ENCODE assay signal across 10 cellular contexts in the genomic region with DNA sequence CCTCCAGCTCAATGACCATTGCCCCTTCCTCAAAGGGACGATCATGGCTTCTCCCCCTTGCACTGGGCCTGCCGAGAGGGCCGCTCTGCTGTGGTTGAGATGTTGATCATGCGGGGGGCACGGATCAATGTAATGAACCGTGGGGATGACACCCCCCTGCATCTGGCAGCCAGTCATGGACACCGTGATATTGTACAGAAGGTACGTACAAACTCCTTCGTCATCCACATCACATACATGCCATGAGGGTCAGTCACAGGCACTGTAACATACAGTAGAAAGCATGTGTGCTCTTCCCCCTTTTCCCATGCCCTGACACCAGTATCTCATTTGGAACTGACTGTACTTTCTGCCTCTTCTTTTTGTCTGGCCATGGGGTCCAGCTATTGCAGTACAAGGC. TPM values are rescaled to one million over a fixed set of nuclear protein-coding genes. Genes with fewer than 3 reads are reported as not detected.
DNase-seq lines count a peak whose midpoint lies in the region; ATAC-seq and TF ChIP-seq lines count a peak whose summit lies in the region.
"Had no signal": no experiment of that assay in that cellular context is flagged by ENCODE, and none has a peak within 500 bp of the region (broad histone marks: within the 10 kb centered on the region; RNA-seq: fewer than 3 reads in every experiment).

No MANE protein-coding gene starts in this region.

- in situ Hi-C loops in Panc1 (cut with HindIII; ENCODE audit: low pct_unique_long_range_greater_than_20kb, low sequenced_read_pairs), result no loop called here

- peak overlapping the region; percentile 52 for H3K27ac ChIP-seq in CD4-positive, alpha-beta memory T cell (ENCODE audit: low read depth, low read length)
- peak overlapping the region; percentile 98 for H3K27ac ChIP-seq in Panc1 (ENCODE audit: low read length)
- H3K27ac ChIP-seq in epithelial cell of prostate, result peak overlapping the region; percentile 90
- peak overlapping the region; percentile 93 to 95 for H3K27ac ChIP-seq in prostate gland

- H3K4me3 Mint-ChIP-seq in CD4-positive, alpha-beta memory T cell, result peak overlapping the region in 1 of 8 donors; percentile 8

- H3K36me3 ChIP-seq in CD4-positive, alpha-beta memory T cell (ENCODE audit: insufficient read depth, low read length), result peaks cover 37% of the 10 kb centered on the region
- H3K36me3 ChIP-seq in Panc1 (ENCODE audit: control insufficient read depth, insufficient read depth, low read length), result peaks cover 29% of the 10 kb centered on the region
- H3K36me3 ChIP-seq in prostate gland, result peaks cover 5 to 32% of the 10 kb centered on the region in 2 donors

- no peak overlapping the region for H3K4me3 ChIP-seq in CD4-positive, alpha-beta memory T cell (ENCODE audit: low read length in 2 of 2)
- H3K4me3 ChIP-seq in Panc1 (ENCODE audit: low read depth in 2 of 2, low read length in 2 of 2) (no peak overlapping the region), prostate gland (no peak overlapping the region)

- H3K9me3 ChIP-seq in CD4-positive, alpha-beta memory T cell (ENCODE audit: control insufficient read depth in 1 of 2, low read length in 2 of 2), result no peaks in the 10 kb centered on the region
- H3K9me3 ChIP-seq in Panc1 (ENCODE audit: control insufficient read depth, insufficient read depth, low read depth, low read length) (no peaks in the 10 kb centered on the region), prostate gland (no peaks in the 10 kb centered on the region)

- POLR2A ChIA-PET in CD4-positive, alpha-beta memory T cell (lab: Charles Lee; ENCODE audit: partially characterized antibody), result interaction anchor here (1.8 to 9.6 kb wide), 3 partner anchors 10 to 76 kb away, joined by 7 to 172 read pairs (median 132); a partner anchor contains a TSS
- POLR2A ChIA-PET in Panc1 (lab: Charles Lee), result interaction anchor here (0.7 kb wide), 1 partner anchor 760 kb away, joined by 5 read pairs; no protein-coding TSS in a partner anchor

- H3K9me3 Mint-ChIP-seq in CD4-positive, alpha-beta memory T cell, result no peaks in the 10 kb centered on the region

- TF ChIP-seq CTCF in Panc1 (IDR thresholded peaks at IDR 0.05) (no peak), prostate gland (IDR thresholded peaks at IDR 0.05) (no peak)

- 89% methylated on average over 9 of the region's 9 CpGs for WGBS in prostate gland

- intact Hi-C loops in CD4-positive, alpha-beta memory T cell (cut with micrococcal nuclease), result no loop called here
- intact Hi-C loops in Panc1 (cut with micrococcal nuclease; ENCODE audit: unreplicated experiment), result loop anchor here (10.0 kb wide), 1 partner anchor 233 kb away; no protein-coding TSS in a partner anchor
- intact Hi-C loops in prostate gland (cut with DNase I), result no loop called here

- no peak for TF ChIP-seq POLR2A in prostate gland (IDR thresholded peaks at IDR 0.05)

- peaks cover 12 to 46% of the 10 kb centered on the region in 2 donors for H3K36me3 Mint-ChIP-seq in CD4-positive, alpha-beta memory T cell

- DNase-seq in CD4-positive, alpha-beta memory T cell, result peak in 1 of 5 donors; percentile 18
- DNase-seq in Panc1 (ENCODE audit: low read depth, low spot score) (no peak), epithelial cell of prostate (ENCODE audit: low read depth, low spot score) (no peak), prostate gland (ENCODE audit: low spot score) (no peak), DMS53 (lab: John Stamatoyannopoulos, UW) (no peak), COLO668 (lab: John Stamatoyannopoulos, UW; ENCODE audit: unreplicated experiment) (no peak)
- DNase-seq in central memory CD4-positive, alpha-beta T cell, result no peak
- DNase-seq: NCI-H2227 treated with DMSO at 0.1 percent for 48 hours had no signal

- BruUV-seq in Panc1 (replicated peaks; lab: Mats Ljungman, UMichigan), result no TSS peak

- H3K27me3 Mint-ChIP-seq in CD4-positive, alpha-beta memory T cell, result no peaks in the 10 kb centered on the region

- ATAC-seq in Panc1, result no peak
- no peak for ATAC-seq in HG03135 (IDR thresholded peaks at IDR 0.05; ENCODE audit: unreplicated experiment)
- ATAC-seq: sciatic nerve had no signal

- H3K27me3 ChIP-seq in CD4-positive, alpha-beta memory T cell (ENCODE audit: insufficient read depth, low read length), result no peaks in the 10 kb centered on the region
- no peaks in the 10 kb centered on the region for H3K27me3 ChIP-seq in Panc1 (ENCODE audit: control insufficient read depth, insufficient read depth, low read length)
- H3K27me3 ChIP-seq in prostate gland (replicated peaks; ENCODE audit: insufficient read depth), result no peaks in the 10 kb centered on the region

- CTCF ChIA-PET in CD4-positive, alpha-beta memory T cell (lab: Charles Lee; ENCODE audit: partially characterized antibody), result interaction anchor here (1.3 to 7.6 kb wide), 6 partner anchors 11 to 229 kb away, joined by 4 to 109 read pairs (median 7); a partner anchor contains a TSS
- CTCF ChIA-PET in Panc1 (lab: Charles Lee), result no interaction called here

- H3K27ac Mint-ChIP-seq in CD4-positive, alpha-beta memory T cell, result peak overlapping the region in 4 of 7 donors; percentile 62 to 95 (median 86)

- H3K4me1 ChIP-seq in CD4-positive, alpha-beta memory T cell (ENCODE audit: insufficient read depth, low read length), result peaks cover 70% of the 10 kb centered on the region
- H3K4me1 ChIP-seq in Panc1 (ENCODE audit: control insufficient read depth, insufficient read depth, low read length), result peaks cover 54% of the 10 kb centered on the region
- peaks cover 17% of the 10 kb centered on the region for H3K4me1 ChIP-seq in prostate gland (replicated peaks)

- peaks cover 0 to 34% (median 29%) of the 10 kb centered on the region in 4 donors for H3K4me1 Mint-ChIP-seq in CD4-positive, alpha-beta memory T cell

RNA-seq across cellular contexts. Expression of a gene that starts 4.0 kb away (rescaled TPM):
- 100 to 1,000 TPM; 116 to 120 TPM for total RNA-seq in CD4-positive, alpha-beta memory T cell
- 100 to 1,000 TPM; 171 to 367 TPM for polyA plus RNA-seq in CD4-positive, alpha-beta memory T cell
- total RNA-seq in Panc1 (2021; ENCODE audit: unreplicated experiment) (387 TPM), prostate gland (100 to 1,000 TPM; 130 to 193 TPM)
- polyA plus RNA-seq in Panc1 (2012; ENCODE audit: insufficient read length), result 549 TPM

RNA-seq across cellular contexts. Expression of a gene that starts 4.4 kb away (rescaled TPM):
- 100 to 1,000 TPM; 131 to 132 TPM for total RNA-seq in CD4-positive, alpha-beta memory T cell
- 100 to 1,000 TPM; 121 to 129 TPM for polyA plus RNA-seq in CD4-positive, alpha-beta memory T cell
- total RNA-seq in Panc1 (2021; ENCODE audit: unreplicated experiment) (204 TPM), prostate gland (100 to 1,000 TPM; 172 to 195 TPM)
- polyA plus RNA-seq in Panc1 (2012; ENCODE audit: insufficient read length), result 463 TPM

RNA-seq across cellular contexts. Expression of a gene that starts 4.6 kb away (rescaled TPM):
- total RNA-seq in CD4-positive, alpha-beta memory T cell, result 10 to 100 TPM; 29.9 to 36.0 TPM
- polyA plus RNA-seq in CD4-positive, alpha-beta memory T cell, result 10 to 100 TPM; 19.5 to 28.4 TPM
- total RNA-seq in Panc1 (2021; ENCODE audit: unreplicated experiment), result 23.1 TPM
- polyA plus RNA-seq in Panc1 (2012; ENCODE audit: insufficient read length), result 15.3 TPM
- total RNA-seq in prostate gland, result 10 to 100 TPM; 16.4 to 16.6 TPM

RNA-seq across cellular contexts. Expression of a gene that starts 11.2 kb away (rescaled TPM):
- 100 to 1,000 TPM; 194 to 198 TPM for total RNA-seq in CD4-positive, alpha-beta memory T cell
- 100 to 1,000 TPM; 103 to 144 TPM for polyA plus RNA-seq in CD4-positive, alpha-beta memory T cell
- total RNA-seq in Panc1 (2021; ENCODE audit: unreplicated experiment) (200 TPM), prostate gland (100 to 1,000 TPM in 1 of 2 donors, 10 to 100 TPM in 1; 94.6 to 147 TPM)
- polyA plus RNA-seq in Panc1 (2012; ENCODE audit: insufficient read length), result 200 TPM

RNA-seq across cellular contexts. Expression of a gene that starts 47.6 kb away (rescaled TPM):
- total RNA-seq in CD4-positive, alpha-beta memory T cell, result 1 to 10 TPM; 6.4 to 6.7 TPM
- 1 to 10 TPM in 1 of 2 donors, under 1 TPM in 1; 0.47 to 2.5 TPM for polyA plus RNA-seq in CD4-positive, alpha-beta memory T cell
- total RNA-seq in Panc1 (2021; ENCODE audit: unreplicated experiment), result 2.2 TPM
- 2.8 TPM for polyA plus RNA-seq in Panc1 (2012; ENCODE audit: insufficient read length)
- total RNA-seq in prostate gland, result 10 to 100 TPM; 11.2 to 17.4 TPM
